In the genomic region with DNA sequence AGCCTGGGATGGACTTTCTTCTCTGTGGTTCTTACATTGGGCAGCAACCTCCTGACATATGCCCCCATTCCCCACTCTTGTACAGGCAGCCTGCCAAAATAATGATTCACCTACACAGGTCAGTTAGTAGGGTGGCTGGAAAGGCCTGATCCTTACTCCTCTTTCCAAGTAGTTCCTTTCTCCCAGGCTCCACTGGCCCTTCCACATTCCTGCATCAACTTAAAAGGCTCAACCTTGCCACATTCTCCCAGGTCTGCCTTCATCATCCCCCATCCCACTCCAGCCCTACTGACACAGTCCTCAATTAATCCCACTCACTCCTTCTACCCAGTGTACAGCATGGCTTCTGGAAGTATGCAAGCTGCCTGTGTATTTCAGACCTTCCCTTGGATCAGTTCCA, we compare ENCODE assay signal across 18 cellular contexts.
"Had no signal": no experiment of that assay in that cellular context is flagged by ENCODE, and none has a peak within 500 bp of the region (broad histone marks: within the 10 kb centered on the region; RNA-seq: fewer than 3 reads in every experiment).

No MANE protein-coding gene starts in this region.

- H3K4me3 Mint-ChIP-seq: activated naive CD4-positive, alpha-beta T cell treated with anti-CD3 and anti-CD28 coated beads, Interleukin-2, amount 50 U/mL, for 24 hours; memory B cell; stimulated activated effector memory CD8-positive, alpha-beta T cell treated with anti-CD3 and anti-CD28 coated beads, Interleukin-12 subunit alpha, Interleukin-12 subunit beta, amount 100 ng/mL, for 72 hours had no signal

- H3K4me1 Mint-ChIP-seq: activated naive CD4-positive, alpha-beta T cell treated with anti-CD3 and anti-CD28 coated beads, Interleukin-2, amount 50 U/mL, for 24 hours; memory B cell; stimulated activated effector memory CD8-positive, alpha-beta T cell treated with anti-CD3 and anti-CD28 coated beads, Interleukin-12 subunit alpha, Interleukin-12 subunit beta, amount 100 ng/mL, for 72 hours had no signal

- DNase-seq: activated gamma-delta T cell treated with Interleukin-2 at 50 U/mL for 16 hours; activated T-cell treated with anti-CD3 and anti-CD28 coated beads, Interleukin-2, amount 50 U/mL, for 1 hour; anterior cingulate cortex; brain microvascular endothelial cell; caudate nucleus; dermis blood vessel endothelial cell; effector CD8-positive, alpha-beta T cell; foreskin keratinocyte; hippocampal formation; left colon; occipital lobe; small intestine; stimulated activated CD4-positive, alpha-beta T cell treated with anti-CD3 and anti-CD28 coated beads, Interleukin-2, amount 100 ng/mL, for 24 hours; stomach; WERI-Rb-1 had no signal

- H3K9me3 Mint-ChIP-seq: activated naive CD4-positive, alpha-beta T cell treated with anti-CD3 and anti-CD28 coated beads, Interleukin-2, amount 50 U/mL, for 24 hours had no signal

- H3K36me3 Mint-ChIP-seq: activated naive CD4-positive, alpha-beta T cell treated with anti-CD3 and anti-CD28 coated beads, Interleukin-2, amount 50 U/mL, for 24 hours; memory B cell; stimulated activated effector memory CD8-positive, alpha-beta T cell treated with anti-CD3 and anti-CD28 coated beads, Interleukin-12 subunit alpha, Interleukin-12 subunit beta, amount 100 ng/mL, for 72 hours had no signal

- H3K27ac Mint-ChIP-seq: activated naive CD4-positive, alpha-beta T cell treated with anti-CD3 and anti-CD28 coated beads, Interleukin-2, amount 50 U/mL, for 24 hours; memory B cell; stimulated activated effector memory CD8-positive, alpha-beta T cell treated with anti-CD3 and anti-CD28 coated beads, Interleukin-12 subunit alpha, Interleukin-12 subunit beta, amount 100 ng/mL, for 72 hours had no signal
